Comparison of ENCODE assay signal across 8 cellular contexts in the genomic region with DNA sequence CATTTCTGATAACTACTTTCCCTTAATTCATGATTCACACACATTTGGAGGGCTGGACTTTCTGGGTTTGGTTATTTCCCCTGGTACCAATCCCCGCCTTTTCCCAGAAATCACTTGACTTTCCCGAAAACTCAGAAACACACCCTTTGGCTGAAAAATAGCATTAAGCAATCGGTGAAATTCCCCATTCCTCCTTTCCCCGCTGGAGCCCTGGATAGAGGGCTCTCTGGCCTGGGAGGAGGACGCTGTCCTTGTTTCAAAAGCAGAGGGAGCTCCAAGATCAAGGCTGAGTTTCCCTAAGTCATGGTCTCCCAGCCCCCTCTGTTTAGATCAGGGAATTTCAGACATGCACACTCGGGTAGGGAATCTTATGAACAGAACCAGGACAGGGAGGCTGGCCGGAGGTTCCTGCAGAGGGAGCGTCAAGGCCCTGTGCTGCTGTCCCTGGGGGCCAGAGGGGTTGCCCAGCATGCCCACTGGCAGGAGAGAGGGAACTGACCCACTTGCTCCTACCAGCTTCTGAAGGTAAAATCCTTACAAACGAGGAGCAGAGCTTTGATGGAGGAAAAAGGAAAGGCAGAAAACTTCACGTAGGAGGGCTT. TPM values are rescaled to one million over a fixed set of nuclear protein-coding genes. Genes with fewer than 3 reads are reported as not detected.
DNase-seq lines count a peak whose midpoint lies in the region; ATAC-seq and TF ChIP-seq lines count a peak whose summit lies in the region.

A gene (plus strand): TSS at position 366 of the 602 bp plus-strand sequence. CDS start 1,195 bp downstream, outside the sequence.

- H3K27me3 ChIP-seq in SJSA1 (replicated peaks) = no peaks in the 10 kb centered on the region

- H3K36me3 Mint-ChIP-seq in stimulated activated memory B cell treated with anti-CD40 and anti-IgM and Interleukin-4, amounts not matched to agents 10 μg/mL and 1 μg/mL and 100 μg/mL, for 72 hours = no peaks in the 10 kb centered on the region

- no peak within 1 kb of the TSS for H3K27ac Mint-ChIP-seq in stimulated activated memory B cell treated with anti-CD40 and anti-IgM and Interleukin-4, amounts not matched to agents 10 μg/mL and 1 μg/mL and 100 μg/mL, for 72 hours

- TF ChIP-seq CTCF in omental fat pad (IDR thresholded peaks at IDR 0.05) = peak in 2 of 3 donors; percentile 20 to 82

- no peaks in the 10 kb centered on the region for H3K36me3 ChIP-seq in SJSA1

- ATAC-seq in omental fat pad (ENCODE audit: low FRiP score) (peak; percentile 99), HG02885 (IDR thresholded peaks at IDR 0.05; ENCODE audit: poor library complexity, unreplicated experiment) (no peak)
- no peak for ATAC-seq in stimulated activated memory B cell treated with anti-CD40 and anti-IgM and Interleukin-4, amounts not matched to agents 10 μg/mL and 1 μg/mL and 100 μg/mL, for 72 hours

- H3K4me3 ChIP-seq in SJSA1 = no peak within 1 kb of the TSS

- H3K9me3 Mint-ChIP-seq in stimulated activated memory B cell treated with anti-CD40 and anti-IgM and Interleukin-4, amounts not matched to agents 10 μg/mL and 1 μg/mL and 100 μg/mL, for 72 hours = no peaks in the 10 kb centered on the region

- DNase-seq in DMS114 treated with DMSO at 0.1 percent for 48 hours (lab: John Stamatoyannopoulos, UW; ENCODE audit: unreplicated experiment) (peak; percentile 74), SJSA1 (ENCODE audit: low read depth in 1 of 2, low spot score in 2 of 2) (peak; percentile 84 to 85), foreskin melanocyte (peak; percentile 33), omental fat pad (ENCODE audit: low spot score) (peak; percentile 35), COR-L47 (lab: John Stamatoyannopoulos, UW) (no peak), NK-92 (lab: John Stamatoyannopoulos, UW; ENCODE audit: unreplicated experiment) (no peak)

- no peaks in the 10 kb centered on the region for H3K9me3 ChIP-seq in SJSA1 (replicated peaks)

- H3K27ac ChIP-seq in SJSA1 = peak within 1 kb of the TSS; percentile 18; the same call in 1 of the 2 replicates

- peaks cover 12% of the 10 kb centered on the region for H3K4me1 ChIP-seq in SJSA1 (replicated peaks)

- peaks cover 62% of the 10 kb centered on the region for H3K27me3 Mint-ChIP-seq in stimulated activated memory B cell treated with anti-CD40 and anti-IgM and Interleukin-4, amounts not matched to agents 10 μg/mL and 1 μg/mL and 100 μg/mL, for 72 hours

- no peak within 1 kb of the TSS for H3K4me3 Mint-ChIP-seq in stimulated activated memory B cell treated with anti-CD40 and anti-IgM and Interleukin-4, amounts not matched to agents 10 μg/mL and 1 μg/mL and 100 μg/mL, for 72 hours

- no peaks in the 10 kb centered on the region for H3K4me1 Mint-ChIP-seq in stimulated activated memory B cell treated with anti-CD40 and anti-IgM and Interleukin-4, amounts not matched to agents 10 μg/mL and 1 μg/mL and 100 μg/mL, for 72 hours

RNA-seq across cellular contexts. Expression of the gene that starts here (rescaled TPM):
- total RNA-seq in SJSA1 (2014; rRNA removed; shearing (Covaris generic)) = 21.2 and 35.0 TPM in 2 replicates
- total RNA-seq in omental fat pad = 100 to 1,000 TPM; 490 to 872 (median 705) TPM

Comparison
In these comparisons a context has a peak if more than half of its experiments do, and no peak if none do; other contexts are left out.
1. RNA of the gene that starts here (total RNA-seq): 490 to 872 TPM in omental fat pad; 21.2 to 35.0 TPM in SJSA1; every median in the first group is over 10 times any median in the second.
2. DNase-seq: peak in DMS114 treated with DMSO at 0.1 percent for 48 hours (single experiment), SJSA1 (2 of 2), foreskin melanocyte (single experiment) and omental fat pad (single experiment); none in COR-L47 (single experiment) and NK-92 (single experiment).